Comparison of ENCODE assay signal across 17 cellular contexts in the genomic region with DNA sequence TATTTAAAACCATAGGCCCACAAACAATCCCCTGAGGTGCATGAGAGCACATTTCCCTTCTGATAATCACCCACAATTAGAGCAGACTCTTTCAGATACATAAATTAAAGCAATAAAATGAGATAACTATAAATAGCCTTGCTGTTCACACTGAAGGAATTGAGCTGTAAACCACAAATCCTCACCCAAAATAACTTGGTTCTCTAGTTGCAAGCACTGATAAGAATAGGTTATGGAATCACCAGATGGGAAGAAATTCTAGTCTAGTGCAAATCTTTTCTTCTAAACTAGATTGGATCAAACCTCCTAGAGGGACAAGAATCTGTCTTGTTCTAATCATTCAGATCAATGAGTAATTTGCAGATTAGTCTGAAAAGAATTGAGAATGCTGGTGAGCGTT.
"Had no signal": no experiment of that assay in that cellular context is flagged by ENCODE, and none has a peak within 500 bp of the region (broad histone marks: within the 10 kb centered on the region; RNA-seq: fewer than 3 reads in every experiment).

No MANE protein-coding gene starts in this region.

- ATAC-seq: activated CD8-positive, alpha-beta T cell treated with anti-CD3 and anti-CD28 coated beads, Interleukin-2, amount 10 ng/mL, durations not matched to agents 7 days and 5 days; activated naive CD8-positive, alpha-beta T cell treated with anti-CD3 and anti-CD28 coated beads, Interleukin-2, amount 50 U/mL, for 24 hours; esophagus mucosa; left lobe of liver; mucosa of descending colon; natural killer cell treated with Interleukin-12 subunit alpha and Interleukin-12 subunit beta and Interleukin-15 and Interleukin-18, amount 100 ng/mL, for 72 hours had no signal

- H3K4me3 ChIP-seq: coronary artery, hepatocyte, mucosa of descending colon had no signal

- FAIRE-seq: keratinocyte had no signal

- H3K27ac ChIP-seq: coronary artery, hepatocyte had no signal

- H3K27me3 ChIP-seq: hepatocyte had no signal

- DNase-seq: activated CD4-positive, alpha-beta T cell treated with anti-CD3 and anti-CD28 coated beads for 36 hours; activated CD8-positive, alpha-beta memory T cell treated with anti-CD3 and anti-CD28 coated beads, Interleukin-2, amount 50 U/mL, for 4 hours; activated CD8-positive, alpha-beta T cell treated with anti-CD3 and anti-CD28 coated beads, Interleukin-2, amount 10 ng/mL, durations not matched to agents 7 days and 5 days; activated naive CD4-positive, alpha-beta T cell; activated naive CD8-positive, alpha-beta T cell treated with anti-CD3 and anti-CD28 coated beads, Interleukin-2, amount 50 U/mL, for 24 hours; caudate nucleus; mammary epithelial cell; mucosa of descending colon; stimulated activated CD4-positive, alpha-beta T cell treated with anti-CD3 and anti-CD28 coated beads, Interleukin-15, amount 100 ng/mL, for 24 hours; stimulated activated CD4-positive, alpha-beta T cell treated with anti-CD3 and anti-CD28 coated beads, Interleukin-4, amount 100 ng/mL, for 24 hours; stimulated activated naive CD4-positive, alpha-beta T cell had no signal

- H3K9me3 ChIP-seq: mucosa of descending colon had no signal
